Comparison of ENCODE assay signal across 9 cellular contexts in the genomic region with DNA sequence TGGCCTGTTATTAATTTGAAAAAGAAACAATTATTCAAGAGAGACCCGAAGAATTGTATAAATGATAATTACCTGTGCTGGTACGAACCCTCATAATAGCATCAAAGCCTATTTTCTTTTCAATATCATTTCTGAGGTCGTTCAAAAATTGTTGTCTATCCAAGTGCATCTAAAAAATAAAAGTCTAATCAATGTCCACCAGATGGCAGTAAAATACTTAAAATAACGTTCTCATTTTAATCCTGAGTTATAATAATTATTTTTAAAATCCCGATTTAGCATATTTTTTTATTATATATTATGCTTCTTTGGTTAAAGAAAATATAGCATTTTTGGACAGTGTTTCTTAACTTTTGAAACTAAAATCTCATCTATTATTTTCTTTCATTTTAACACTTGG. TPM values are rescaled to one million over a fixed set of nuclear protein-coding genes. Genes with fewer than 3 reads are reported as not detected.
DNase-seq lines count a peak whose midpoint lies in the region; ATAC-seq and TF ChIP-seq lines count a peak whose summit lies in the region.
"Had no signal": no experiment of that assay in that cellular context is flagged by ENCODE, and none has a peak within 500 bp of the region (broad histone marks: within the 10 kb centered on the region; RNA-seq: fewer than 3 reads in every experiment).

No MANE protein-coding gene starts in this region.

- no peaks in the 10 kb centered on the region for H3K9me3 Mint-ChIP-seq in HFFc6

- intact Hi-C loops in lower lobe of right lung (cut with DNase I), result no loop called here

- peaks cover 81% of the 10 kb centered on the region for H3K4me1 Mint-ChIP-seq in HFFc6 (ENCODE audit: low read depth)

- H3K4me3 ChIP-seq in AG04450 (ENCODE audit: low read depth, low read length), result no peak overlapping the region
- no peak overlapping the region for H3K4me3 ChIP-seq in astrocyte of the spinal cord (ENCODE audit: low read depth, low read length)
- no peak overlapping the region for H3K4me3 ChIP-seq in lower lobe of right lung

- peaks cover 63% of the 10 kb centered on the region for H3K36me3 Mint-ChIP-seq in HFFc6 (ENCODE audit: low read depth)

- peak; percentile 23; the same call in 1 of the 2 replicates for TF ChIP-seq CTCF in AG04450 (IDR thresholded peaks at IDR 0.05; ENCODE audit: low read depth, low read length)
- peak; percentile 82 for TF ChIP-seq CTCF in HFFc6 (IDR thresholded peaks at IDR 0.05)
- TF ChIP-seq CTCF in astrocyte of the spinal cord (IDR thresholded peaks at IDR 0.05; ENCODE audit: low read depth, low read length), result peak; percentile 11
- peak; percentile 44 for TF ChIP-seq CTCF in lower lobe of right lung (IDR thresholded peaks at IDR 0.05)

- peak overlapping the region; percentile 45 for H3K27ac Mint-ChIP-seq in HFFc6
- H3K27ac Mint-ChIP-seq: activated naive CD8-positive, alpha-beta T cell had no signal

- in situ Hi-C loops in astrocyte of the spinal cord (cut with HindIII; ENCODE audit: low sequenced_read_pairs), result no loop called here

- POLR2A ChIA-PET in AG04450 (lab: Yijun Ruan, JAX), result no interaction called here

- DNase-seq in AG04450 (ENCODE audit: low read depth, low spot score) (no peak), HFFc6 (peak; percentile 44), astrocyte of the spinal cord (ENCODE audit: low read depth, low spot score) (no peak), lower lobe of right lung (no peak), GM19240 (ENCODE audit: insufficient read length, low spot score) (no peak), NCI-H187 (lab: John Stamatoyannopoulos, UW) (no peak), iPS-NIHi7 (ENCODE audit: extremely low spot score) (no peak)
- no peak for DNase-seq in stimulated activated naive CD8-positive, alpha-beta T cell treated with anti-CD3 and anti-CD28 coated beads, Interleukin-15, Interleukin-2, amounts not matched to agents 100 U/mL and 50 U/mL, for 24 hours

- H3K27me3 Mint-ChIP-seq in HFFc6 (ENCODE audit: insufficient read depth), result peaks cover 11% of the 10 kb centered on the region
- H3K27me3 Mint-ChIP-seq: activated naive CD8-positive, alpha-beta T cell had no signal

- CTCF ChIA-PET in AG04450 (lab: Charles Lee), result interaction anchor here (0.8 to 1.3 kb wide), 14 partner anchors 9 to 228 kb away, joined by 3 to 18 read pairs (median 4); no protein-coding TSS in a partner anchor

- H3K4me1 ChIP-seq in lower lobe of right lung, result no peaks in the 10 kb centered on the region

- no peaks in the 10 kb centered on the region for H3K27me3 ChIP-seq in AG04450 (ENCODE audit: control insufficient read depth, insufficient read depth, low read length)
- H3K27me3 ChIP-seq in lower lobe of right lung (ENCODE audit: low read depth), result no peaks in the 10 kb centered on the region

- H3K27ac ChIP-seq in AG04450 (ENCODE audit: low read depth, low read length) (no peak overlapping the region), lower lobe of right lung (no peak overlapping the region)

- H3K9me3 ChIP-seq in AG04450 (ENCODE audit: control insufficient read depth, insufficient read depth, low read length) (no peaks in the 10 kb centered on the region), lower lobe of right lung (no peaks in the 10 kb centered on the region)

- no peak overlapping the region for H3K4me3 Mint-ChIP-seq in HFFc6
- H3K4me3 Mint-ChIP-seq: activated naive CD8-positive, alpha-beta T cell had no signal

- H3K36me3 ChIP-seq in lower lobe of right lung, result peaks cover 77% of the 10 kb centered on the region

- ATAC-seq in lower lobe of right lung, result no peak
- no peak for ATAC-seq in stimulated activated naive CD8-positive, alpha-beta T cell treated with anti-CD3 and anti-CD28 coated beads, Interleukin-15, Interleukin-2, amounts not matched to agents 100 U/mL and 50 U/mL, for 24 hours

RNA-seq across cellular contexts. Expression of gene METTL14, which starts 55.7 kb away (rescaled TPM):
- 17.6 and 24.6 TPM in 2 replicates for polyA plus RNA-seq in AG04450 (2011; rRNA removed)
- polyA minus RNA-seq in AG04450 (2011; rRNA and poly(A)+ RNA removed), result 11.2 and 18.9 TPM in 2 replicates
- total RNA-seq in HFFc6 (2021; fragmentation: NEBNext Ultra II Directional; extraction: Animal tissue kit (Norgen Biotek cat#: 25700)), result 10 to 100 TPM; 35.2 to 44.9 (median 39.5) TPM
- total RNA-seq in lower lobe of right lung, result 48.7 TPM

Comparison
In these comparisons a context has a peak if more than half of its experiments do, and no peak if none do; other contexts are left out.
1. CTCF ChIP-seq: peak in every context shown above with its lines; median percentile 82 in HFFc6; 44 in lower lobe of right lung; 23 in AG04450; 11 in astrocyte of the spinal cord.